Comparison of ENCODE assay signal across 8 cellular contexts in the genomic region with DNA sequence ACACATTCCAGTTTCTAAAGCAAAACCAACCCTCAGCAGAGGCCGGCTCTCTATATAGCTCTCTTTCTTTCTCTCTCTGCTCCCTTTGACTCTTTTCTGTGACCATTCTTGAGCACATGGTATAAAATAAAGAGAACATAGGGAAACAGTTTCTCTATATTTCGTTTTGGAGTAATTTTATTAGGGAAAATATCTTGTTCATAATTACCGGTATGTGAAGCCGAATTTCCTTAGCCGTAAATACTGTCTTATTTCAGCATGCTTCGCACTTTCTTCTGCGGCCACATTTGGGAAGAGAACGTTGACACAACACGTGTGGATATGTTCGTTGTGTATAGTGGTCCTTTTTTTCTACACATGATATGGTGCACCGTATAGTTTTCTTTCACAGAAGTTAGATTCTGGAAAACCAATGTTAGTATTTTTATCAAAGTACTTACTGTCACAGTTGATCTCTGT. TPM values are rescaled to one million over a fixed set of nuclear protein-coding genes. Genes with fewer than 3 reads are reported as not detected.
DNase-seq lines count a peak whose midpoint lies in the region; ATAC-seq and TF ChIP-seq lines count a peak whose summit lies in the region.

No MANE protein-coding gene starts in this region.

- no peak overlapping the region for H3K27ac ChIP-seq in thymus (ENCODE audit: low read depth)

- H3K27ac Mint-ChIP-seq in activated CD4-positive, alpha-beta T cell treated with anti-CD3 and anti-CD28 coated beads, Interleukin-2, amount 10 ng/mL, durations not matched to agents 7 days and 5 days = peak overlapping the region; percentile 96
- peak overlapping the region; percentile 79 for H3K27ac Mint-ChIP-seq in activated T-helper 2 cell treated with anti-CD3 and anti-CD28 coated beads, Interferon-gamma antibody, Interleukin-2, Interleukin-4, amounts not matched to agents 10 μg/mL and 5 μg/mL and 100 μg/mL, durations not matched to agents 14 hours and 24 hours and 36 hours

- DNase-seq in activated CD4-positive, alpha-beta T cell treated with anti-CD3 and anti-CD28 coated beads, Interleukin-2, amount 10 ng/mL, durations not matched to agents 7 days and 5 days = no peak
- DNase-seq in activated CD4-positive, alpha-beta T cell treated with anti-CD3 and anti-CD28 coated beads for 4 hours = no peak
- DNase-seq in activated T-helper 2 cell treated with anti-CD3 and anti-CD28 coated beads, Interferon-gamma antibody, Interleukin-2, Interleukin-4, amounts not matched to agents 10 μg/mL and 5 μg/mL and 100 μg/mL, durations not matched to agents 14 hours and 24 hours and 36 hours (ENCODE audit: low spot score) = no peak
- DNase-seq in lower leg skin (ENCODE audit: low spot score in 2 of 2) (no peak), Ammon's horn (ENCODE audit: low spot score) (no peak)

- peaks cover 21% of the 10 kb centered on the region for H3K27me3 Mint-ChIP-seq in activated CD4-positive, alpha-beta T cell treated with anti-CD3 and anti-CD28 coated beads, Interleukin-2, amount 10 ng/mL, durations not matched to agents 7 days and 5 days
- H3K27me3 Mint-ChIP-seq in activated T-helper 2 cell treated with anti-CD3 and anti-CD28 coated beads, Interferon-gamma antibody, Interleukin-2, Interleukin-4, amounts not matched to agents 10 μg/mL and 5 μg/mL and 100 μg/mL, durations not matched to agents 14 hours and 24 hours and 36 hours (ENCODE audit: low read depth) = peaks cover 22% of the 10 kb centered on the region

- H3K9me3 ChIP-seq in thymus (ENCODE audit: control insufficient read depth) = no peaks in the 10 kb centered on the region

- peaks cover 22% of the 10 kb centered on the region for H3K4me1 ChIP-seq in thymus (ENCODE audit: control insufficient read depth, insufficient read depth, low read length)

- peak overlapping the region; percentile 93 for H3K4me3 Mint-ChIP-seq in activated CD4-positive, alpha-beta T cell treated with anti-CD3 and anti-CD28 coated beads, Interleukin-2, amount 10 ng/mL, durations not matched to agents 7 days and 5 days
- peak overlapping the region; percentile 87 for H3K4me3 Mint-ChIP-seq in activated T-helper 2 cell treated with anti-CD3 and anti-CD28 coated beads, Interferon-gamma antibody, Interleukin-2, Interleukin-4, amounts not matched to agents 10 μg/mL and 5 μg/mL and 100 μg/mL, durations not matched to agents 14 hours and 24 hours and 36 hours (ENCODE audit: low read depth)

- H3K36me3 ChIP-seq in thymus (ENCODE audit: control insufficient read depth, insufficient read depth) = no peaks in the 10 kb centered on the region

- H3K4me1 Mint-ChIP-seq in activated CD4-positive, alpha-beta T cell treated with anti-CD3 and anti-CD28 coated beads, Interleukin-2, amount 10 ng/mL, durations not matched to agents 7 days and 5 days = peaks cover 59% of the 10 kb centered on the region
- H3K4me1 Mint-ChIP-seq in activated T-helper 2 cell treated with anti-CD3 and anti-CD28 coated beads, Interferon-gamma antibody, Interleukin-2, Interleukin-4, amounts not matched to agents 10 μg/mL and 5 μg/mL and 100 μg/mL, durations not matched to agents 14 hours and 24 hours and 36 hours (ENCODE audit: low read depth) = peaks cover 45% of the 10 kb centered on the region

- POLR2A ChIA-PET in activated CD4-positive, alpha-beta T cell treated with anti-CD3 and anti-CD28 coated beads, Interleukin-2, amount 10 ng/mL, durations not matched to agents 7 days and 5 days (lab: Charles Lee) = interaction anchor here (0.7 to 1.3 kb wide), 3 partner anchors 182 to 398 kb away, joined by 3 to 5 read pairs (median 3); no protein-coding TSS in a partner anchor

- intact Hi-C loops in activated T-helper 2 cell treated with anti-CD3 and anti-CD28 coated beads, Interferon-gamma antibody, Interleukin-2, Interleukin-4, amounts not matched to agents 10 μg/mL and 5 μg/mL and 100 μg/mL, durations not matched to agents 14 hours and 24 hours and 36 hours (cut with micrococcal nuclease) = loop anchor here (1.0 to 5.0 kb wide), 3 partner anchors 36 to 399 kb away; no protein-coding TSS in a partner anchor
- intact Hi-C loops in lower leg skin (cut with DNase I; ENCODE audit: low total_unique reads) = no loop called here

- TF ChIP-seq CTCF in lower leg skin (IDR thresholded peaks at IDR 0.05) = no peak

- WGBS in lower leg skin, 2 donors = 61 to 69% methylated on average over 11 of the region's 11 CpGs
- 81% methylated on average over 11 of the region's 11 CpGs for WGBS in thymus

- H3K4me3 ChIP-seq in lower leg skin (ENCODE audit: low read depth, poor library complexity, severe bottlenecking) (peak overlapping the region; percentile 30), thymus (ENCODE audit: low read length) (peak overlapping the region; percentile 68)

- H3K27me3 ChIP-seq in thymus (ENCODE audit: control insufficient read depth, insufficient read depth) = no peaks in the 10 kb centered on the region

- ATAC-seq in HG03354 (IDR thresholded peaks at IDR 0.05; ENCODE audit: poor library complexity, severe bottlenecking, unreplicated experiment) (no peak), HG02588 (IDR thresholded peaks at IDR 0.05; ENCODE audit: unreplicated experiment) (no peak)

- H3K36me3 Mint-ChIP-seq in activated CD4-positive, alpha-beta T cell treated with anti-CD3 and anti-CD28 coated beads, Interleukin-2, amount 10 ng/mL, durations not matched to agents 7 days and 5 days (ENCODE audit: low read depth) = peaks cover 23% of the 10 kb centered on the region
- peaks cover 4% of the 10 kb centered on the region for H3K36me3 Mint-ChIP-seq in activated T-helper 2 cell treated with anti-CD3 and anti-CD28 coated beads, Interferon-gamma antibody, Interleukin-2, Interleukin-4, amounts not matched to agents 10 μg/mL and 5 μg/mL and 100 μg/mL, durations not matched to agents 14 hours and 24 hours and 36 hours (ENCODE audit: low read depth)

- CTCF ChIA-PET in activated CD4-positive, alpha-beta T cell treated with anti-CD3 and anti-CD28 coated beads, Interleukin-2, amount 10 ng/mL, durations not matched to agents 7 days and 5 days (lab: Charles Lee) = interaction anchor here (0.7 to 2.2 kb wide), 6 partner anchors 8 to 118 kb away, joined by 3 to 9 read pairs (median 3); no protein-coding TSS in a partner anchor

- H3K9me3 Mint-ChIP-seq in activated CD4-positive, alpha-beta T cell treated with anti-CD3 and anti-CD28 coated beads, Interleukin-2, amount 10 ng/mL, durations not matched to agents 7 days and 5 days = no peaks in the 10 kb centered on the region
- no peaks in the 10 kb centered on the region for H3K9me3 Mint-ChIP-seq in activated T-helper 2 cell treated with anti-CD3 and anti-CD28 coated beads, Interferon-gamma antibody, Interleukin-2, Interleukin-4, amounts not matched to agents 10 μg/mL and 5 μg/mL and 100 μg/mL, durations not matched to agents 14 hours and 24 hours and 36 hours

- no peak for TF ChIP-seq POLR2A in lower leg skin (IDR thresholded peaks at IDR 0.05)

RNA-seq across cellular contexts. Expression of gene LEF1, which starts 4.9 kb away (rescaled TPM):
- 100 to 1,000 TPM; 386 to 498 TPM for total RNA-seq in activated CD4-positive, alpha-beta T cell treated with anti-CD3 and anti-CD28 coated beads, Interleukin-2, amount 10 ng/mL, durations not matched to agents 7 days and 5 days
- total RNA-seq in activated T-helper 2 cell treated with anti-CD3 and anti-CD28 coated beads, Interferon-gamma antibody, Interleukin-2, Interleukin-4, amounts not matched to agents 10 μg/mL and 5 μg/mL and 100 μg/mL, durations not matched to agents 14 hours and 24 hours and 36 hours = 74.0 and 77.0 TPM in 2 replicates
- 10 to 100 TPM in 2 of 4 donors, 1 to 10 TPM in 2; 1.7 to 17.8 (median 7.8) TPM for total RNA-seq in lower leg skin
- 536 TPM for polyA plus RNA-seq in thymus
